ENCODE assay signal across 9 cellular contexts in genomic region chr3:94115482-94115881, GRCh38. TPM values are rescaled to one million over a fixed set of nuclear protein-coding genes. Genes with fewer than 3 reads are reported as not detected.
DNase-seq lines count a peak whose midpoint lies in the region; ATAC-seq and TF ChIP-seq lines count a peak whose summit lies in the region.
"Had no signal": no experiment of that assay in that cellular context is flagged by ENCODE, and none has a peak within 500 bp of the region (broad histone marks: within the 10 kb centered on the region; RNA-seq: fewer than 3 reads in every experiment).

No MANE protein-coding gene starts in this region.

- H3K27ac ChIP-seq in left ventricle myocardium inferior (replicated peaks) (no peak overlapping the region), right atrium auricular region (no peak overlapping the region), RWPE1 (no peak overlapping the region), foreskin keratinocyte (no peak overlapping the region), uterus (no peak overlapping the region)

- ATAC-seq in foreskin keratinocyte (peak; percentile 60), HG03196 (IDR thresholded peaks at IDR 0.05; ENCODE audit: unreplicated experiment) (no peak)

- POLR2A ChIA-PET in RWPE1 (lab: Yijun Ruan, JAX; ENCODE audit: low non-redundant PET), result no interaction called here

- H3K4me3 ChIP-seq in left ventricle myocardium inferior (no peak overlapping the region), right atrium auricular region (no peak overlapping the region), uterus (no peak overlapping the region)

- CTCF ChIA-PET in RWPE1 (lab: Yijun Ruan, JAX), result no interaction called here

- H3K4me1 ChIP-seq in left ventricle myocardium inferior (no peaks in the 10 kb centered on the region), right atrium auricular region (no peaks in the 10 kb centered on the region), foreskin keratinocyte (peaks cover 7% of the 10 kb centered on the region), uterus (no peaks in the 10 kb centered on the region)

- TF ChIP-seq CTCF in left ventricle myocardium inferior (IDR thresholded peaks at IDR 0.05; ENCODE audit: borderline replicate concordance), result peak; percentile 33
- peak in 1 of 2 donors; percentile 49 for TF ChIP-seq CTCF in right atrium auricular region (IDR thresholded peaks at IDR 0.05)
- TF ChIP-seq CTCF in RWPE1 (conservative IDR thresholded peaks at IDR 0.05; ENCODE audit: low read depth), result peak; percentile 47
- TF ChIP-seq CTCF in foreskin keratinocyte (conservative IDR thresholded peaks at IDR 0.05), result peak; percentile 81
- TF ChIP-seq CTCF in uterus (IDR thresholded peaks at IDR 0.05), result peak; percentile 8 to 24 (median 16)

- intact Hi-C loops in left ventricle myocardium inferior (cut with micrococcal nuclease) (no loop called here), uterus (cut with DNase I; ENCODE audit: low total_unique reads) (no loop called here)

- H3K36me3 ChIP-seq in left ventricle myocardium inferior (peaks cover 19% of the 10 kb centered on the region), right atrium auricular region (peaks cover 6% of the 10 kb centered on the region), uterus (no peaks in the 10 kb centered on the region)

- DNase-seq in left ventricle myocardium inferior (no peak), right atrium auricular region (ENCODE audit: low spot score) (no peak), RWPE1 (ENCODE audit: low spot score) (peak; percentile 26), foreskin keratinocyte (peak; percentile 15 to 32), uterus (no peak), NOMO-1 treated with dmso at 0.1 percent for 144 hours (lab: John Stamatoyannopoulos, UW; ENCODE audit: unreplicated experiment) (no peak)
- DNase-seq in activated T-cell treated with anti-CD3 and anti-CD28 coated beads, Interleukin-2, amount 50 U/mL, for 1 hour, result no peak
- DNase-seq: activated CD4-positive, alpha-beta T cell treated with anti-CD3 and anti-CD28 coated beads, Interleukin-2, amount 50 U/mL, for 48 hours had no signal

- TF ChIP-seq POLR2A in uterus (IDR thresholded peaks at IDR 0.05), result no peak

- H3K27me3 ChIP-seq in left ventricle myocardium inferior (ENCODE audit: low read depth), result no peaks in the 10 kb centered on the region
- H3K27me3 ChIP-seq in right atrium auricular region, result no peaks in the 10 kb centered on the region
- no peaks in the 10 kb centered on the region for H3K27me3 ChIP-seq in foreskin keratinocyte
- H3K27me3 ChIP-seq in uterus, result no peaks in the 10 kb centered on the region

- H3K9me3 ChIP-seq in left ventricle myocardium inferior (replicated peaks) (no peaks in the 10 kb centered on the region), right atrium auricular region (no peaks in the 10 kb centered on the region), uterus (no peaks in the 10 kb centered on the region)

RNA-seq across cellular contexts. Expression of gene NSUN3, which starts 52.6 kb away (rescaled TPM):
- 5.9 TPM for total RNA-seq in left ventricle myocardium inferior
- total RNA-seq in right atrium auricular region, result 1 to 10 TPM; 6.1 to 6.6 TPM
- 6.1 and 7.9 TPM in 2 replicates for total RNA-seq in foreskin keratinocyte
- 1.6 and 2.0 TPM in 2 replicates for polyA plus RNA-seq in foreskin keratinocyte
- 10 to 100 TPM in 2 of 4 donors, 1 to 10 TPM in 2; 3.3 to 32.6 (median 11.3) TPM for total RNA-seq in uterus

RNA-seq across cellular contexts. Expression of gene DHFR2, which starts 52.8 kb away (rescaled TPM):
- 3.9 TPM for total RNA-seq in left ventricle myocardium inferior
- 1 to 10 TPM; 3.2 to 3.6 TPM for total RNA-seq in right atrium auricular region
- 3.3 and 3.4 TPM in 2 replicates for total RNA-seq in foreskin keratinocyte
- 1.0 and 1.2 TPM in 2 replicates for polyA plus RNA-seq in foreskin keratinocyte
- total RNA-seq in uterus, result 10 to 100 TPM in 2 of 4 donors, 1 to 10 TPM in 2; 1.5 to 13.7 (median 6.3) TPM

Comparison
In these comparisons a context has a peak if more than half of its experiments do, and no peak if none do; other contexts are left out.
1. DNase-seq: peak in RWPE1 (single experiment) and foreskin keratinocyte (2 of 2); none in left ventricle myocardium inferior (single experiment), right atrium auricular region (single experiment), uterus (0 of 2), activated T-cell treated with anti-CD3 and anti-CD28 coated beads, Interleukin-2, amount 50 U/mL, for 1 hour (single experiment) and NOMO-1 treated with dmso at 0.1 percent for 144 hours (single experiment).